Comparison of ENCODE assay signal across 24 cellular contexts in genomic region chr16:27495191-27495590, GRCh38. TPM values are rescaled to one million over a fixed set of nuclear protein-coding genes. Genes with fewer than 3 reads are reported as not detected.
A peak's percentile ranks its signal among the peaks of the same experiment; 100 is the strongest.
DNase-seq lines count a peak whose midpoint lies in the region; ATAC-seq, FAIRE-seq and TF ChIP-seq lines count a peak whose summit lies in the region.
"Had no signal": no experiment of that assay in that cellular context is flagged by ENCODE, and none has a peak within 500 bp of the region (broad histone marks: within the 10 kb centered on the region; RNA-seq: fewer than 3 reads in every experiment).

No MANE protein-coding gene starts in this region.

- no TSS peak for BruUV-seq in Calu3 (replicated peaks; lab: Mats Ljungman, UMichigan)

- no peak overlapping the region for H3K27ac ChIP-seq in left lung
- H3K27ac ChIP-seq in small intestine (ENCODE audit: low read depth in 1 of 2, low read length in 1 of 2), result no peak overlapping the region
- H3K27ac ChIP-seq: breast epithelium, psoas muscle, transverse colon had no signal

- H3K27me3 Mint-ChIP-seq in Calu3 (ENCODE audit: unreplicated experiment), result no peaks in the 10 kb centered on the region
- H3K27me3 Mint-ChIP-seq: activated CD8-positive, alpha-beta T cell treated with anti-CD3 and anti-CD28 coated beads for 36 hours; stimulated activated naive B cell treated with anti-CD40 and anti-IgM and Interleukin-4, amounts not matched to agents 10 μg/mL and 1 μg/mL and 100 μg/mL, for 72 hours; T-helper 17 cell had no signal

- H3K4me3 Mint-ChIP-seq in Calu3 (ENCODE audit: low read depth, unreplicated experiment), result no peak overlapping the region
- H3K4me3 Mint-ChIP-seq: activated CD8-positive, alpha-beta T cell treated with anti-CD3 and anti-CD28 coated beads for 36 hours; activated T-cell treated with anti-CD3 and anti-CD28 coated beads, Interleukin-2, amount 50 U/mL, for 4 hours; CD8-positive, alpha-beta T cell; nephron; stimulated activated naive B cell treated with anti-CD40 and anti-IgM and Interleukin-4, amounts not matched to agents 10 μg/mL and 1 μg/mL and 100 μg/mL, for 72 hours; T-helper 17 cell; WTC11 had no signal

- CTCF ChIA-PET in Calu3 (lab: Charles Lee), result no interaction called here

- FAIRE-seq in small intestine (lab: Jason Lieb, UNC), result no peak
- FAIRE-seq: HepG2 had no signal

- ATAC-seq in left ventricle myocardium superior (no peak), left lung (peak; percentile 12), GM18858 (IDR thresholded peaks at IDR 0.05; ENCODE audit: unreplicated experiment) (no peak), GM18517 (IDR thresholded peaks at IDR 0.05; ENCODE audit: unreplicated experiment) (no peak)
- ATAC-seq: activated CD8-positive, alpha-beta T cell treated with anti-CD3 and anti-CD28 coated beads for 36 hours; activated naive CD4-positive, alpha-beta T cell treated with anti-CD3 and anti-CD28 coated beads, Interleukin-2, amount 50 U/mL, for 72 hours; activated T-cell treated with anti-CD3 and anti-CD28 coated beads, Interleukin-2, amount 50 U/mL, for 4 hours; CD8-positive, alpha-beta T cell; esophagus mucosa; HepG2; psoas muscle; stimulated activated naive B cell treated with anti-CD40 and anti-IgM and Interleukin-4, amounts not matched to agents 10 μg/mL and 1 μg/mL and 100 μg/mL, for 72 hours; T-helper 17 cell; WTC11 had no signal

- H3K9me3 ChIP-seq in left lung (no peaks in the 10 kb centered on the region), small intestine (ENCODE audit: control insufficient read depth, low read depth) (no peaks in the 10 kb centered on the region)
- H3K9me3 ChIP-seq: breast epithelium, psoas muscle, transverse colon had no signal

- TF ChIP-seq CTCF in cardiac fibroblast (IDR thresholded peaks at IDR 0.05; ENCODE audit: low read depth, low read length) (no peak), left lung (IDR thresholded peaks at IDR 0.05) (no peak), Calu3 (IDR thresholded peaks at IDR 0.05; ENCODE audit: unreplicated experiment) (no peak)

- H3K36me3 Mint-ChIP-seq in Calu3 (ENCODE audit: insufficient read depth, unreplicated experiment), result peaks cover 48% of the 10 kb centered on the region

- intact Hi-C loops in left ventricle myocardium superior (cut with micrococcal nuclease), result no loop called here
- intact Hi-C loops in cardiac septum (cut with DNase I), result no loop called here
- intact Hi-C loops in left lung (cut with DNase I), result no loop called here
- intact Hi-C loops in Calu3 (cut with micrococcal nuclease; ENCODE audit: unreplicated experiment), result no loop called here

- H3K4me1 ChIP-seq in left lung (peaks cover 0 to 3% of the 10 kb centered on the region in 2 donors), small intestine (ENCODE audit: control insufficient read depth in 2 of 2, insufficient read depth in 1 of 2, low read depth in 1 of 2, low read length in 1 of 2) (no peaks in the 10 kb centered on the region)
- H3K4me1 ChIP-seq: breast epithelium, transverse colon had no signal

- H3K27ac Mint-ChIP-seq in Calu3 (ENCODE audit: unreplicated experiment), result no peak overlapping the region
- H3K27ac Mint-ChIP-seq: activated CD8-positive, alpha-beta T cell treated with anti-CD3 and anti-CD28 coated beads for 36 hours; CD8-positive, alpha-beta T cell; stimulated activated naive B cell treated with anti-CD40 and anti-IgM and Interleukin-4, amounts not matched to agents 10 μg/mL and 1 μg/mL and 100 μg/mL, for 72 hours; T-helper 17 cell; WTC11 had no signal

- no peaks in the 10 kb centered on the region for H3K27me3 ChIP-seq in left lung
- H3K27me3 ChIP-seq in small intestine (ENCODE audit: control insufficient read depth in 2 of 2, insufficient read depth in 2 of 2, low read length in 2 of 2), result no peaks in the 10 kb centered on the region
- H3K27me3 ChIP-seq: breast epithelium, transverse colon had no signal

- H3K4me3 ChIP-seq in cardiac fibroblast (replicated peaks in 1 of 2; ENCODE audit: low read depth in 2 of 2, low read length in 2 of 2) (no peak overlapping the region), left lung (no peak overlapping the region), small intestine (ENCODE audit: low read depth in 1 of 2, low read length in 2 of 2) (no peak overlapping the region)
- H3K4me3 ChIP-seq: breast epithelium, psoas muscle, transverse colon had no signal

- H3K9me3 Mint-ChIP-seq in Calu3 (ENCODE audit: low read depth, unreplicated experiment), result no peaks in the 10 kb centered on the region
- H3K9me3 Mint-ChIP-seq: activated CD8-positive, alpha-beta T cell treated with anti-CD3 and anti-CD28 coated beads for 36 hours; activated naive CD4-positive, alpha-beta T cell treated with anti-CD3 and anti-CD28 coated beads, Interleukin-2, amount 50 U/mL, for 72 hours; activated T-cell treated with anti-CD3 and anti-CD28 coated beads, Interleukin-2, amount 50 U/mL, for 4 hours; CD8-positive, alpha-beta T cell; nephron; stimulated activated naive B cell treated with anti-CD40 and anti-IgM and Interleukin-4, amounts not matched to agents 10 μg/mL and 1 μg/mL and 100 μg/mL, for 72 hours; WTC11 had no signal

- WGBS in small intestine, 3 donors, result 82 to 95% (median 95%) methylated on average over 11 to 13 of the region's 13 CpGs

- DNase-seq in left ventricle myocardium superior (peak; percentile 53), cardiac septum (ENCODE audit: low spot score) (no peak), cardiac fibroblast (ENCODE audit: low read depth in 2 of 2) (peak; percentile 37 to 84), left lung (peak in 1 of 2 donors; percentile 46), Calu3 (no peak), small intestine (no peak)
- DNase-seq: activated CD8-positive, alpha-beta T cell treated with anti-CD3 and anti-CD28 coated beads for 36 hours; activated T-cell treated with anti-CD3 and anti-CD28 coated beads, Interleukin-2, amount 50 U/mL, for 4 hours; CD8-positive, alpha-beta T cell; islet precursor cell; NCI-H146; NCI-H510A; stimulated activated naive B cell treated with anti-CD40 and anti-IgM and Interleukin-4, amounts not matched to agents 10 μg/mL and 1 μg/mL and 100 μg/mL, for 72 hours; T-helper 17 cell; transverse colon had no signal

- H3K36me3 ChIP-seq in left lung (peaks cover 0 to 100% of the 10 kb centered on the region in 2 donors), small intestine (ENCODE audit: control insufficient read depth in 2 of 2, insufficient read depth in 2 of 2, low read length in 2 of 2) (peaks cover 29 to 35% of the 10 kb centered on the region in 2 donors)

- no peaks in the 10 kb centered on the region for H3K4me1 Mint-ChIP-seq in Calu3 (ENCODE audit: low read depth, unreplicated experiment)
- H3K4me1 Mint-ChIP-seq: stimulated activated naive B cell treated with anti-CD40 and anti-IgM and Interleukin-4, amounts not matched to agents 10 μg/mL and 1 μg/mL and 100 μg/mL, for 72 hours; WTC11 had no signal

RNA-seq across cellular contexts. Expression of gene GTF3C1, which starts 54.5 kb away (rescaled TPM):
- total RNA-seq in left ventricle myocardium superior (56.4 TPM), cardiac septum (66.3 TPM), left lung (10 to 100 TPM; 61.5 to 63.4 TPM), Calu3 (2022) (88.5 and 90.9 TPM in 2 replicates)
- polyA plus RNA-seq in small intestine, result 10 to 100 TPM; 30.4 to 47.0 (median 35.9) TPM

RNA-seq across cellular contexts. Expression of gene KATNIP, which starts 54.8 kb away (rescaled TPM):
- 12.7 TPM for total RNA-seq in left ventricle myocardium superior
- 22.6 TPM for total RNA-seq in cardiac septum
- 10 to 100 TPM; 23.4 to 29.2 TPM for total RNA-seq in left lung
- 37.8 and 46.9 TPM in 2 replicates for total RNA-seq in Calu3 (2022)
- 10 to 100 TPM in 2 of 3 donors, 1 to 10 TPM in 1; 1.9 to 10.7 (median 10.2) TPM for polyA plus RNA-seq in small intestine

Comparison
In these comparisons a context has a peak if more than half of its experiments do, and no peak if none do; other contexts are left out.
1. DNase-seq: peak in left ventricle myocardium superior (single experiment) and cardiac fibroblast (2 of 2); none in cardiac septum (single experiment), Calu3 (single experiment) and small intestine (single experiment).